Comparison of ENCODE assay signal across 8 cellular contexts in the genomic region with DNA sequence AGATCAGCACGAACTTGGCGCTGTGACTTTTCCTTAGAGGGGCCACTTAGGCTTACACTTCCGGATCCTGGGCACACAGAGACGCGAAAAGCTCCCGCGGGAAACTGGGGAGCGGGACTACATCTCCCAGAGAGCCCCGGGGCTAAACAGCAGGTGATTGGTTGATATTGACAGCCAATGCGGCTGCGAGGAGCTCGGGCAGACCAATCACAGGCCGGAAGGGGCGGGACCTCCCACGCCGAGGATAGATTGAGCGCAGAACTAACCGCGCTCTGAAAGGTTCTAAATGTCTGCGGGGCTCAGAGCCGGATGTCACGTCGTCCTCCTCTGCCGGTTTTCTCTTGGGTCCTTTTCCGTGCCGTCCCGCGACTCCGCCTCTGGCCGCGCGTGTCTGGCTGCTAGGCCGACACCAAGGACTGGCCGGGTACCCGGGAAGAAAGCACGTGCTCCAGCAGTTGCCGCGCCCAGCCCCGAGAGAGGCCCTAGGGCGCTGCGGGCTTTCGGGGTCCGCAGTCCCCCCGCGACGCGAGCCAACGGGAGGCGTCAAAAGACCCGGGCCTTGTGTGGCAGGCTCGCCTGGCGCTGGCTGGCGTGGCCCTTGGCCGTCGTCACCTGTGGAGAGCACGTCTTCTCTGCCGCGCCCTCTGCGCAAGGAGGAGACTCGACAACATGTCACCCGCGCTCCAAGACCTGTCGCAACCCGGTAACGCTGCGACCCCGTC. TPM values are rescaled to one million over a fixed set of nuclear protein-coding genes. Genes with fewer than 3 reads are reported as not detected.
A peak's percentile ranks its signal among the peaks of the same experiment; 100 is the strongest.
DNase-seq lines count a peak whose midpoint lies in the region; ATAC-seq and TF ChIP-seq lines count a peak whose summit lies in the region.

A gene (plus strand): TSS at position 258 of the 722 bp plus-strand sequence. CDS start 412 bp downstream, at position 670.

- no peaks in the 10 kb centered on the region for H3K36me3 ChIP-seq in mucosa of rectum (ENCODE audit: control insufficient read depth in 2 of 2, insufficient read depth in 2 of 2, low read length in 2 of 2)

- H3K4me1 ChIP-seq in mucosa of rectum (ENCODE audit: control insufficient read depth in 2 of 2, insufficient read depth in 2 of 2, low read length in 2 of 2): peaks cover 0 to 3% of the 10 kb centered on the region in 2 donors

- H3K27ac Mint-ChIP-seq in activated T-cell treated with anti-CD3 and anti-CD28 coated beads, Interleukin-2, amount 50 U/mL, for 24 hours: peak within 1 kb of the TSS; percentile 99

- H3K4me1 Mint-ChIP-seq in activated T-cell treated with anti-CD3 and anti-CD28 coated beads, Interleukin-2, amount 50 U/mL, for 24 hours (ENCODE audit: low read depth): peaks cover 38% of the 10 kb centered on the region

- H3K9me3 ChIP-seq in mucosa of rectum (ENCODE audit: control insufficient read depth in 2 of 2, low read length in 2 of 2): no peaks in the 10 kb centered on the region

- H3K36me3 Mint-ChIP-seq in activated T-cell treated with anti-CD3 and anti-CD28 coated beads, Interleukin-2, amount 50 U/mL, for 24 hours (ENCODE audit: low read depth): peaks cover 30% of the 10 kb centered on the region

- H3K4me3 Mint-ChIP-seq in activated T-cell treated with anti-CD3 and anti-CD28 coated beads, Interleukin-2, amount 50 U/mL, for 24 hours: peak within 1 kb of the TSS; percentile 88

- peak within 1 kb of the TSS; percentile 79 to 89 for H3K9ac ChIP-seq in mucosa of rectum (ENCODE audit: low read depth in 1 of 2, low read length in 2 of 2)

- in situ Hi-C loops in KBM-7 (cut with MboI; ENCODE audit: low pct_unique_long_range_greater_than_20kb, low sequenced_read_pairs): no loop called here

- H3K27me3 Mint-ChIP-seq in activated T-cell treated with anti-CD3 and anti-CD28 coated beads, Interleukin-2, amount 50 U/mL, for 24 hours: no peaks in the 10 kb centered on the region

- peak within 1 kb of the TSS; percentile 87 to 95 for H3K27ac ChIP-seq in mucosa of rectum (ENCODE audit: low read depth in 2 of 2, low read length in 2 of 2)

- no peaks in the 10 kb centered on the region for H3K27me3 ChIP-seq in mucosa of rectum (ENCODE audit: control insufficient read depth in 2 of 2, insufficient read depth in 2 of 2, low read length in 2 of 2)

- peak; percentile 93 for TF ChIP-seq POLR2A in erythroblast (IDR thresholded peaks at IDR 0.05; ENCODE audit: low read length)

- DNase-seq in DMS153 treated with DMSO at 0.1 percent for 48 hours (lab: John Stamatoyannopoulos, UW; ENCODE audit: unreplicated experiment) (peak; percentile 73), KBM-7 (peak; percentile 99), erythroblast (lab: John Stamatoyannopoulos, UW) (peak; percentile 97)
- peak; percentile 95 for DNase-seq in activated T-cell treated with anti-CD3 and anti-CD28 coated beads, Interleukin-2, amount 50 U/mL, for 24 hours
- peak; percentile 97 for DNase-seq in stimulated activated CD8-positive, alpha-beta memory T cell treated with anti-CD3 and anti-CD28 coated beads, Interleukin-4, amount 100 ng/mL, for 48 hours

- peak within 1 kb of the TSS; percentile 93 to 98 for H3K4me3 ChIP-seq in mucosa of rectum (ENCODE audit: low read length in 2 of 2)

- ATAC-seq in GM21717 (IDR thresholded peaks at IDR 0.05; ENCODE audit: unreplicated experiment): peak; percentile 99

- H3K9me3 Mint-ChIP-seq in activated T-cell treated with anti-CD3 and anti-CD28 coated beads, Interleukin-2, amount 50 U/mL, for 24 hours: no peaks in the 10 kb centered on the region

TF ChIP-seq in PFSK-1, 5 proteins besides CTCF, POLR2A, EP300 and RAD21:
- TF ChIP-seq POLR2AphosphoS5 (IDR thresholded peaks at IDR 0.05; ENCODE audit: low read depth, low read length) (peak; percentile 90), SIN3A (IDR thresholded peaks at IDR 0.05; ENCODE audit: borderline replicate concordance, insufficient read depth, low read length) (no peak), TAF1 (IDR thresholded peaks at IDR 0.05; ENCODE audit: borderline replicate concordance, insufficient read depth, low read length) (peak; percentile 71), FOXP2 (optimal IDR thresholded peaks at IDR 0.05; ENCODE audit: borderline replicate concordance, extremely low read depth, extremely low read length, insufficient read depth) (no peak)
- TF ChIP-seq, protein P1, sequence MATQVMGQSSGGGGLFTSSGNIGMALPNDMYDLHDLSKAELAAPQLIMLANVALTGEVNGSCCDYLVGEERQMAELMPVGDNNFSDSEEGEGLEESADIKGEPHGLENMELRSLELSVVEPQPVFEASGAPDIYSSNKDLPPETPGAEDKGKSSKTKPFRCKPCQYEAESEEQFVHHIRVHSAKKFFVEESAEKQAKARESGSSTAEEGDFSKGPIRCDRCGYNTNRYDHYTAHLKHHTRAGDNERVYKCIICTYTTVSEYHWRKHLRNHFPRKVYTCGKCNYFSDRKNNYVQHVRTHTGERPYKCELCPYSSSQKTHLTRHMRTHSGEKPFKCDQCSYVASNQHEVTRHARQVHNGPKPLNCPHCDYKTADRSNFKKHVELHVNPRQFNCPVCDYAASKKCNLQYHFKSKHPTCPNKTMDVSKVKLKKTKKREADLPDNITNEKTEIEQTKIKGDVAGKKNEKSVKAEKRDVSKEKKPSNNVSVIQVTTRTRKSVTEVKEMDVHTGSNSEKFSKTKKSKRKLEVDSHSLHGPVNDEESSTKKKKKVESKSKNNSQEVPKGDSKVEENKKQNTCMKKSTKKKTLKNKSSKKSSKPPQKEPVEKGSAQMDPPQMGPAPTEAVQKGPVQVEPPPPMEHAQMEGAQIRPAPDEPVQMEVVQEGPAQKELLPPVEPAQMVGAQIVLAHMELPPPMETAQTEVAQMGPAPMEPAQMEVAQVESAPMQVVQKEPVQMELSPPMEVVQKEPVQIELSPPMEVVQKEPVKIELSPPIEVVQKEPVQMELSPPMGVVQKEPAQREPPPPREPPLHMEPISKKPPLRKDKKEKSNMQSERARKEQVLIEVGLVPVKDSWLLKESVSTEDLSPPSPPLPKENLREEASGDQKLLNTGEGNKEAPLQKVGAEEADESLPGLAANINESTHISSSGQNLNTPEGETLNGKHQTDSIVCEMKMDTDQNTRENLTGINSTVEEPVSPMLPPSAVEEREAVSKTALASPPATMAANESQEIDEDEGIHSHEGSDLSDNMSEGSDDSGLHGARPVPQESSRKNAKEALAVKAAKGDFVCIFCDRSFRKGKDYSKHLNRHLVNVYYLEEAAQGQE (IDR thresholded peaks at IDR 0.05; ENCODE audit: insufficient read depth in 1 of 2, low read depth in 2 of 2, low read length in 2 of 2): 0 out of 4 replicates have a peak, but pooled peaks of 1 of the 2 experiments have one; percentile 23

RNA-seq across cellular contexts. Expression of the gene that starts here (rescaled TPM):
- 4.4 TPM for polyA plus RNA-seq in PFSK-1 (2012; ENCODE audit: insufficient read length, low read depth)

Comparison
In these comparisons a context has a peak if more than half of its experiments do, and no peak if none do; other contexts are left out.
1. Peak in every context shown above with its lines: DNase-seq, ATAC-seq, H3K4me3 ChIP-seq and H3K27ac ChIP-seq.